37 cellular contexts compared by ENCODE assay signal in the genomic region with DNA sequence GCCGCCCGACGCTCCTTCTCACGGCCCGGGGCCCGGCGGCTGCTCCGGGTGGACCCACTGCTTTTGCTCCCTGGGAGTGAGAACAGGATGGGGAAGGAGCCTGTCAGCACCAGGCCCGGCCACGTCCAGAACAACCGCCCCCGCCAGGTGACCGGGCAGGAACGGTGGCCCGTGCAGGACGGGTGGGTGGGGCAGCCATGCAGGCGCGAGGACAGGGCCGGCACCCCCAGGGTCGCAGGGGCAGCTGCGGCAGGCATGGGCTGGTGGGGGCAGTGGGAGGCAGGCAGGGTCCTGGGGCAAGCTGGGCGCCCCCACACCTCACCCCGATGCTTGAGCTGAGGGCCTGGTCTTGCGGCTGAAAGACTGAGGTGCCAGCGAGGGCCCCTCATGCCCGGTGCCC. TPM values are rescaled to one million over a fixed set of nuclear protein-coding genes. Genes with fewer than 3 reads are reported as not detected.
"Had no signal": no experiment of that assay in that cellular context is flagged by ENCODE, and none has a peak within 500 bp of the region (broad histone marks: within the 10 kb centered on the region; RNA-seq: fewer than 3 reads in every experiment).

No MANE protein-coding gene starts in this region.

- H3K4me2 ChIP-seq: KMS-11 had no signal

- H3K9me3 ChIP-seq: MG63 had no signal

- H3K9ac ChIP-seq: KMS-11 had no signal

- H3K27ac ChIP-seq: KMS-11 had no signal

- DNase-seq: Kasumi-1, KG1, MG63, MM.1S, MV-4-11, NCI-H1048, NCI-H1092, NCI-H1105, NCI-H1105 treated with DMSO at 0.1 percent for 48 hours, NCI-H1417, NCI-H1417 treated with DMSO at 0.1 percent for 48 hours, NCI-H1436, NCI-H1436 treated with DMSO at 0.1 percent for 48 hours, NCI-H146, NCI-H1694 treated with DMSO at 0.1 percent for 48 hours, NCI-H187, NCI-H187 treated with DMSO at 0.1 percent for 48 hours, NCI-H1930, NCI-H2029, NCI-H2029 treated with DMSO at 0.1 percent for 48 hours, NCI-H2081, NCI-H2081 treated with DMSO at 0.1 percent for 48 hours, NCI-H2107, NCI-H2171, NCI-H2171 treated with DMSO at 0.1 percent for 48 hours, NCI-H2227 treated with DMSO at 0.1 percent for 48 hours, NCI-H226, NCI-H345, NCI-H446, NCI-H446 treated with DMSO at 0.1 percent for 48 hours, NCI-H510A, NCI-H510A treated with DMSO at 0.1 percent for 48 hours, NCI-H524 had no signal

- H3K27me3 ChIP-seq: MG63 had no signal

- H3K4me3 ChIP-seq: MG63 had no signal

RNA-seq across cellular contexts. Expression of a gene that starts 5.4 kb away (rescaled TPM):
- total RNA-seq: M059J, MCF 10A had no signal

RNA-seq across cellular contexts. Expression of a gene that starts 21.9 kb away (rescaled TPM):
- total RNA-seq: MCF 10A, NCI-H460 had no signal
